Comparison of ENCODE assay signal across 13 cellular contexts in genomic region chr13:23674795-23675640, GRCh38.
A peak's percentile ranks its signal among the peaks of the same experiment; 100 is the strongest.
DNase-seq lines count a peak whose midpoint lies in the region; ATAC-seq and TF ChIP-seq lines count a peak whose summit lies in the region.
"Had no signal": no experiment of that assay in that cellular context is flagged by ENCODE, and none has a peak within 500 bp of the region (broad histone marks: within the 10 kb centered on the region; RNA-seq: fewer than 3 reads in every experiment).

No MANE protein-coding gene starts in this region.

- H3K9me3 ChIP-seq in MG63 = no peaks in the 10 kb centered on the region; the same call in 1 of the 2 replicates
- H3K9me3 ChIP-seq in osteoblast (ENCODE audit: low read depth, low read length) = no peaks in the 10 kb centered on the region
- no peaks in the 10 kb centered on the region for H3K9me3 ChIP-seq in right cardiac atrium (ENCODE audit: control insufficient read depth, low read length)
- H3K9me3 ChIP-seq: thyroid gland had no signal

- H2AFZ ChIP-seq in osteoblast (ENCODE audit: low read length) = no peak overlapping the region

- no peaks in the 10 kb centered on the region for H3K79me2 ChIP-seq in osteoblast (ENCODE audit: insufficient read depth, low read length)

- H3K27me3 ChIP-seq in MG63 (no peaks in the 10 kb centered on the region), osteoblast (ENCODE audit: insufficient read depth, low read length) (no peaks in the 10 kb centered on the region), right cardiac atrium (ENCODE audit: control insufficient read depth, insufficient read depth) (no peaks in the 10 kb centered on the region)
- H3K27me3 ChIP-seq: thyroid gland had no signal

- no peak for DNase-seq in activated CD4-positive, CD25-positive, alpha-beta regulatory T cell (lab: John Stamatoyannopoulos, UW)
- DNase-seq in MG63 (peak; percentile 49), brain pericyte (ENCODE audit: low read depth, low spot score) (peak; percentile 58), osteoblast (ENCODE audit: insufficient read length, low spot score, missing footprints) (peak; percentile 91), epidermal melanocyte (ENCODE audit: insufficient read length, low spot score) (no peak), right cardiac atrium (no peak)
- DNase-seq: activated CD8-positive, alpha-beta memory T cell treated with anti-CD3 and anti-CD28 coated beads for 24 hours; activated naive CD8-positive, alpha-beta T cell treated with anti-CD3 and anti-CD28 coated beads, Interleukin-2, amount 10 ng/mL, durations not matched to agents 7 days and 5 days; NCI-H2081 treated with DMSO at 0.1 percent for 48 hours; thyroid gland had no signal

- H3K4me3 ChIP-seq in MG63 = no peak overlapping the region
- no peak overlapping the region for H3K4me3 ChIP-seq in osteoblast (ENCODE audit: insufficient read depth, low read length)
- no peak overlapping the region for H3K4me3 ChIP-seq in right cardiac atrium (ENCODE audit: low read length)
- H3K4me3 ChIP-seq: thyroid gland had no signal

- peak; percentile 51 to 53 for ATAC-seq in activated CD4-positive, CD25-positive, alpha-beta regulatory T cell treated with anti-CD3 and anti-CD28 coated beads, Interleukin-2, amount 50 U/mL, for 24 hours
- ATAC-seq in right cardiac atrium (no peak), GM18502 (IDR thresholded peaks at IDR 0.05; ENCODE audit: poor library complexity, unreplicated experiment) (no peak)

- peaks cover 63% of the 10 kb centered on the region for H3K4me1 ChIP-seq in osteoblast (ENCODE audit: insufficient read depth, low read length)
- peaks cover 4% of the 10 kb centered on the region for H3K4me1 ChIP-seq in right cardiac atrium (ENCODE audit: control insufficient read depth, insufficient read depth, low read length)
- H3K4me1 ChIP-seq: thyroid gland had no signal

- no peak for TF ChIP-seq CTCF in osteoblast (IDR thresholded peaks at IDR 0.05; ENCODE audit: extremely low read depth, low read depth, low read length)

- peak overlapping the region; percentile 97 for H3K27ac ChIP-seq in osteoblast (ENCODE audit: low read depth, low read length)
- no peak overlapping the region for H3K27ac ChIP-seq in right cardiac atrium (ENCODE audit: low read length)
- H3K27ac ChIP-seq: KMS-11, thyroid gland had no signal

- H3K36me3 ChIP-seq in MG63 = no peaks in the 10 kb centered on the region; the same call in 1 of the 2 replicates
- H3K36me3 ChIP-seq in osteoblast (ENCODE audit: insufficient read depth, low read length) = peaks cover 6% of the 10 kb centered on the region
- H3K36me3 ChIP-seq: thyroid gland had no signal

- intact Hi-C loops in right cardiac atrium (cut with DNase I) = no loop called here

- H4K20me1 ChIP-seq in osteoblast (ENCODE audit: insufficient read depth, low read length) = no peaks in the 10 kb centered on the region

- WGBS in right cardiac atrium = 93% methylated on average over 5 of the region's 5 CpGs

- no peak overlapping the region for H3K4me2 ChIP-seq in osteoblast (ENCODE audit: insufficient read depth, low read length)
- H3K4me2 ChIP-seq: KMS-11 had no signal

Comparison
In these comparisons a context has a peak if more than half of its experiments do, and no peak if none do; other contexts are left out.
1. ATAC-seq: peak in activated CD4-positive, CD25-positive, alpha-beta regulatory T cell treated with anti-CD3 and anti-CD28 coated beads, Interleukin-2, amount 50 U/mL, for 24 hours (2 of 2); none in right cardiac atrium (0 of 2) and GM18502 (single experiment).
2. DNase-seq: peak in MG63 (single experiment), brain pericyte (single experiment) and osteoblast (single experiment); none in activated CD4-positive, CD25-positive, alpha-beta regulatory T cell (0 of 4), epidermal melanocyte (single experiment) and right cardiac atrium (0 of 3).